ENCODE assay signal across 9 cellular contexts in the genomic region with DNA sequence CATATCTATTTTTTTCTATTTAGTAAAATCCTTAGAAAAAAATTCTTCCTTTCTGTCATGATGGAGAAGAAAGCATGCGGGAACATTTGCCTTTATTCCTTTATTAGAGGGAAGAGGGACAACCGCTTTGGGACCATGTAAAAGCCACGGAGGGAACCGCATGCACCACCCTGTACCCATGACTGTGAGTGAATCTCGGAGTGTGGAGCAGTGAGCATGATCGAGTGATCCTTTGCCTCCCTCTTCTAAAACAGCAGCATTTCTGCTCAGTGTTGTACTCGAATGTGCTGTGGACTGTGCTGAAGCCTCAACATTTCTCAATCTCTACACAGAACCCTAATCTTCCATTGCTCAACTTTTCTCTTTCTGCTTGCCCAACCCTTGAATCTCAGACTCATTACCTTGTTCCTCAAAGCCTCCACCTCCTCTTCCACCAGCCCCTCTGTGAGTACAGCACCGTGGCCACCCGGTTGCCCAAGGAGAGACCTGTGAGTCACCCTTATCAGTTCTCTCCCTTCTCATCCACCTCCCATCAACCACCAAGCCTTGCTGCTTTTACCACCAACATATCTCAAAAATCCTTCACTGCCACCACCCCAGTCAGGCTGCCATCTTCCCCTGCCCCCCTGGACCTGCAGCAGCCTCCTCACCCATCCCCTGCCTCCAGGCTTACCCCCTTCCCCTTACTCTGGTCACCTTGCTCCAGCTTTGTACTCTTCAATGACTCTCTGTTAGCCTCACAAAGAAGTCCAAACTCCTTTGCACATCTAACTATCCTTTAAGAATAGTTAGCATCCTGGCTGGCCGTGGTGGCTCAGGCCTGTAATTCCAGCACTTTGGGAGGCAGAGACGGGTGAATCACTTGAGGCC.
A peak's percentile ranks its signal among the peaks of the same experiment; 100 is the strongest.
DNase-seq lines count a peak whose midpoint lies in the region; ATAC-seq and TF ChIP-seq lines count a peak whose summit lies in the region.
"Had no signal": no experiment of that assay in that cellular context is flagged by ENCODE, and none has a peak within 500 bp of the region (broad histone marks: within the 10 kb centered on the region; RNA-seq: fewer than 3 reads in every experiment).

No MANE protein-coding gene starts in this region.

- peak; percentile 66 for DNase-seq in HT1080 (ENCODE audit: low read depth)
- DNase-seq in activated CD8-positive, alpha-beta T cell treated with anti-CD3 and anti-CD28 coated beads for 36 hours: peak; percentile 57
- no peak for DNase-seq in left lobe of liver (ENCODE audit: low spot score)
- no peak for DNase-seq in activated gamma-delta T cell (lab: John Stamatoyannopoulos, UW)
- DNase-seq: activated CD8-positive, alpha-beta memory T cell treated with anti-CD3 and anti-CD28 coated beads, Interleukin-2, amount 50 U/mL, for 4 hours had no signal

- H3K27ac ChIP-seq in BLaER1 treated with 17β-estradiol and CSF1 and Interleukin-3, amounts not matched to agents 10 nM and 100 nM: peak overlapping the region in 8 of 11 experiments; percentile 4 to 83 (median 54); a peak in 13 of 22 replicates

- peak; percentile 81 for ATAC-seq in activated CD8-positive, alpha-beta T cell treated with anti-CD3 and anti-CD28 coated beads for 36 hours
- ATAC-seq in left lobe of liver: peak; percentile 50
- no peak for ATAC-seq in HG03460 (IDR thresholded peaks at IDR 0.05; ENCODE audit: unreplicated experiment)
- ATAC-seq in HG02970 (IDR thresholded peaks at IDR 0.05; ENCODE audit: low FRiP score, unreplicated experiment): no peak
- ATAC-seq in HG02759 (IDR thresholded peaks at IDR 0.05; ENCODE audit: unreplicated experiment): no peak

- no peaks in the 10 kb centered on the region; a peak in 1 of 22 replicates for H4K20me1 ChIP-seq in BLaER1 treated with 17β-estradiol and CSF1 and Interleukin-3, amounts not matched to agents 10 nM and 100 nM

- H3K4me1 Mint-ChIP-seq in activated CD8-positive, alpha-beta T cell treated with anti-CD3 and anti-CD28 coated beads for 36 hours (ENCODE audit: low read depth): peaks cover 32% of the 10 kb centered on the region

- POLR2A ChIA-PET in activated CD8-positive, alpha-beta T cell treated with anti-CD3 and anti-CD28 coated beads for 36 hours (lab: Charles Lee): interaction anchor here (1.0 kb wide), 1 partner anchor 24 kb away, joined by 3 read pairs; no protein-coding TSS in a partner anchor

- peaks cover 12 to 63% (median 31%) of the 10 kb centered on the region in 10 experiments for H3K4me1 ChIP-seq in BLaER1 treated with 17β-estradiol and CSF1 and Interleukin-3, amounts not matched to agents 10 nM and 100 nM

- no peaks in the 10 kb centered on the region for H3K27me3 Mint-ChIP-seq in activated CD8-positive, alpha-beta T cell treated with anti-CD3 and anti-CD28 coated beads for 36 hours

- no peaks in the 10 kb centered on the region for H3K27me3 ChIP-seq in BLaER1 treated with 17β-estradiol and CSF1 and Interleukin-3, amounts not matched to agents 10 nM and 100 nM

- H3K36me3 ChIP-seq in BLaER1 treated with 17β-estradiol and CSF1 and Interleukin-3, amounts not matched to agents 10 nM and 100 nM: no peaks in the 10 kb centered on the region

- peak overlapping the region in 8 of 11 experiments; percentile 3 to 80 (median 64); a peak in 13 of 22 replicates for H3K4me2 ChIP-seq in BLaER1 treated with 17β-estradiol and CSF1 and Interleukin-3, amounts not matched to agents 10 nM and 100 nM

- H3K27ac Mint-ChIP-seq in activated CD8-positive, alpha-beta T cell treated with anti-CD3 and anti-CD28 coated beads for 36 hours: peak overlapping the region; percentile 0

- H3K4me3 Mint-ChIP-seq in activated CD8-positive, alpha-beta T cell treated with anti-CD3 and anti-CD28 coated beads for 36 hours: no peak overlapping the region

- H3K4me3 ChIP-seq in BLaER1 treated with 17β-estradiol and CSF1 and Interleukin-3, amounts not matched to agents 10 nM and 100 nM: no peak overlapping the region

- no peaks in the 10 kb centered on the region for H3K9me3 ChIP-seq in BLaER1 treated with 17β-estradiol and CSF1 and Interleukin-3, amounts not matched to agents 10 nM and 100 nM (replicated peaks in 1 of 11)

- H3K9me3 Mint-ChIP-seq in activated CD8-positive, alpha-beta T cell treated with anti-CD3 and anti-CD28 coated beads for 36 hours: no peaks in the 10 kb centered on the region

- CTCF ChIA-PET in activated CD8-positive, alpha-beta T cell treated with anti-CD3 and anti-CD28 coated beads for 36 hours (lab: Charles Lee): interaction anchor here (1.5 kb wide), 1 partner anchor 150 kb away, joined by 3 read pairs; a partner anchor contains a TSS

- peak overlapping the region in 5 of 11 experiments; percentile 2 to 64 (median 32); a peak in 7 of 22 replicates for H3K9ac ChIP-seq in BLaER1 treated with 17β-estradiol and CSF1 and Interleukin-3, amounts not matched to agents 10 nM and 100 nM

- no peak for TF ChIP-seq CTCF in activated CD8-positive, alpha-beta T cell treated with anti-CD3 and anti-CD28 coated beads for 36 hours (IDR thresholded peaks at IDR 0.05)

- intact Hi-C loops in activated CD8-positive, alpha-beta T cell treated with anti-CD3 and anti-CD28 coated beads for 36 hours (cut with micrococcal nuclease): no loop called here

- H3K36me3 Mint-ChIP-seq in activated CD8-positive, alpha-beta T cell treated with anti-CD3 and anti-CD28 coated beads for 36 hours (ENCODE audit: low read depth): no peaks in the 10 kb centered on the region

Comparison
In these comparisons a context has a peak if more than half of its experiments do, and no peak if none do; other contexts are left out.
1. DNase-seq: peak in HT1080 (single experiment) and activated CD8-positive, alpha-beta T cell treated with anti-CD3 and anti-CD28 coated beads for 36 hours (single experiment); none in left lobe of liver (single experiment) and activated gamma-delta T cell (single experiment).
2. ATAC-seq: peak in activated CD8-positive, alpha-beta T cell treated with anti-CD3 and anti-CD28 coated beads for 36 hours (single experiment) and left lobe of liver (single experiment); none in HG03460 (single experiment), HG02970 (single experiment) and HG02759 (single experiment).